In the genomic region with DNA sequence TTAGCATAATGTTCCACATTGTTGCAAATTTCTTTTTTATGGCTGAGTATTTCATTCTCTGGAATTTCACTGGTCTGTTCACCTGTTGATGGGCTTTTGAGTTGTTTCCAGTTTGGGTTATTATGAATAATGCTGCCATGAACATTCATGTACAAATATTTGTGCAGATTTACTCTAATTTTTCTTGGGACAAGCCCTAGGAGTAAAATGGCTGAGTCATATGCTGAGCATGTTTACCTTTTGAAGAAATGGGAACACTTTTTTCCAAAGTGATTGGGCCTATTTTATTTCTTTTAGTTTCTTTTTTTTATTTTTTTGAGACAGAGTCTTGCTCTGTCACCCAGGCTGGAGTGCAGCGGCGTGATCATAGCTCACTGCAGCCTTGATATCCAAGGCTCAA, we compare ENCODE assay signal across 20 cellular contexts.
"Had no signal": no experiment of that assay in that cellular context is flagged by ENCODE, and none has a peak within 500 bp of the region (broad histone marks: within the 10 kb centered on the region; RNA-seq: fewer than 3 reads in every experiment).

No MANE protein-coding gene starts in this region.

- H3K9me3 ChIP-seq: SK-N-SH had no signal

- H3K27ac ChIP-seq: KMS-11, RWPE1 had no signal

- H3K4me2 ChIP-seq: KMS-11, SK-N-SH had no signal

- ATAC-seq: Panc1 had no signal

- H3K9ac ChIP-seq: KMS-11, SK-N-SH had no signal

- DNase-seq: IMR-90, Kasumi-1, MM.1S, NCI-H1092 treated with DMSO at 0.1 percent for 48 hours, NCI-H1436, NCI-H187, NCI-H2029, NCI-H2081 treated with DMSO at 0.1 percent for 48 hours, NCI-H2171, NCI-H226, NCI-H446, NCI-H510A, NCI-H524 treated with DMSO at 0.1 percent for 48 hours, NCI-H69, NCI-H774, SHP77, SK-N-SH had no signal
